Comparison of ENCODE assay signal across 2 cellular contexts in the genomic region with DNA sequence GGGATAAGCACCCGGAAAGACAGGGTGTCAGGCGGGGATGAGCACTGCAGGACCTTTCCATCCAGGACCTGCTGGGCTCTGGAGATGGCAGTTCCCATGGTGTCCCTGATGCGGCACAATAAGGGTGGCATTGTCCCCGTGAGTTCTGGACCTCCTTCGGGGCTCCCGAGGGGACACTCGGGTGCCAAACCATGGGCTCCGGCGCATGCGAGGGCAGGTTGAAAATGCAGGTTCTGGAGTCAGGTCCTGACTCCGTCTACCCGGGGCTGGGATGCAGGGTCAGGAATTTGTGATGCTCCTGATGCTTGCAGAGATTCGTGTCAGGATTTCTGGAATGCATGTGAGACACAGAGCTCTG.
TF ChIP-seq lines count a peak whose summit lies in the region.

No MANE protein-coding gene starts in this region.

TF ChIP-seq in liver, 16 proteins besides CTCF, POLR2A, EP300 and RAD21:
- no peak for TF ChIP-seq SP1 (IDR thresholded peaks at IDR 0.05)
- TF ChIP-seq GABPA (IDR thresholded peaks at IDR 0.05 in 1 of 2, conservative IDR thresholded peaks at IDR 0.05 in 1 of 2): no peak
- no peak for TF ChIP-seq NR2F2 (IDR thresholded peaks at IDR 0.05)
- TF ChIP-seq TAF1 (conservative IDR thresholded peaks at IDR 0.05): no peak
- TF ChIP-seq JUND (IDR thresholded peaks at IDR 0.05): no peak
- TF ChIP-seq HNF4A (conservative IDR thresholded peaks at IDR 0.05): no peak
- no peak for TF ChIP-seq FOXA2 (IDR thresholded peaks at IDR 0.05)
- no peak for TF ChIP-seq FOXA1 (IDR thresholded peaks at IDR 0.05)
- TF ChIP-seq, protein P1, sequence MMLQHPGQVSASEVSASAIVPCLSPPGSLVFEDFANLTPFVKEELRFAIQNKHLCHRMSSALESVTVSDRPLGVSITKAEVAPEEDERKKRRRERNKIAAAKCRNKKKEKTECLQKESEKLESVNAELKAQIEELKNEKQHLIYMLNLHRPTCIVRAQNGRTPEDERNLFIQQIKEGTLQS (IDR thresholded peaks at IDR 0.05): no peak
- TF ChIP-seq HNF4G (IDR thresholded peaks at IDR 0.05): no peak
- TF ChIP-seq EGR1 (IDR thresholded peaks at IDR 0.05; ENCODE audit: low read depth in 2 of 2): no peak
- no peak for TF ChIP-seq YY1 (IDR thresholded peaks at IDR 0.05)
- TF ChIP-seq, protein P2, sequence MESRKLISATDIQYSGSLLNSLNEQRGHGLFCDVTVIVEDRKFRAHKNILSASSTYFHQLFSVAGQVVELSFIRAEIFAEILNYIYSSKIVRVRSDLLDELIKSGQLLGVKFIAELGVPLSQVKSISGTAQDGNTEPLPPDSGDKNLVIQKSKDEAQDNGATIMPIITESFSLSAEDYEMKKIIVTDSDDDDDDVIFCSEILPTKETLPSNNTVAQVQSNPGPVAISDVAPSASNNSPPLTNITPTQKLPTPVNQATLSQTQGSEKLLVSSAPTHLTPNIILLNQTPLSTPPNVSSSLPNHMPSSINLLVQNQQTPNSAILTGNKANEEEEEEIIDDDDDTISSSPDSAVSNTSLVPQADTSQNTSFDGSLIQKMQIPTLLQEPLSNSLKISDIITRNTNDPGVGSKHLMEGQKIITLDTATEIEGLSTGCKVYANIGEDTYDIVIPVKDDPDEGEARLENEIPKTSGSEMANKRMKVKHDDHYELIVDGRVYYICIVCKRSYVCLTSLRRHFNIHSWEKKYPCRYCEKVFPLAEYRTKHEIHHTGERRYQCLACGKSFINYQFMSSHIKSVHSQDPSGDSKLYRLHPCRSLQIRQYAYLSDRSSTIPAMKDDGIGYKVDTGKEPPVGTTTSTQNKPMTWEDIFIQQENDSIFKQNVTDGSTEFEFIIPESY (IDR thresholded peaks at IDR 0.05): no peak
- TF ChIP-seq RXRA (IDR thresholded peaks at IDR 0.05): no peak
- TF ChIP-seq, protein P3, sequence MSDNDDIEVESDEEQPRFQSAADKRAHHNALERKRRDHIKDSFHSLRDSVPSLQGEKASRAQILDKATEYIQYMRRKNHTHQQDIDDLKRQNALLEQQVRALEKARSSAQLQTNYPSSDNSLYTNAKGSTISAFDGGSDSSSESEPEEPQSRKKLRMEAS (IDR thresholded peaks at IDR 0.05): no peak
- TF ChIP-seq, protein P4, sequence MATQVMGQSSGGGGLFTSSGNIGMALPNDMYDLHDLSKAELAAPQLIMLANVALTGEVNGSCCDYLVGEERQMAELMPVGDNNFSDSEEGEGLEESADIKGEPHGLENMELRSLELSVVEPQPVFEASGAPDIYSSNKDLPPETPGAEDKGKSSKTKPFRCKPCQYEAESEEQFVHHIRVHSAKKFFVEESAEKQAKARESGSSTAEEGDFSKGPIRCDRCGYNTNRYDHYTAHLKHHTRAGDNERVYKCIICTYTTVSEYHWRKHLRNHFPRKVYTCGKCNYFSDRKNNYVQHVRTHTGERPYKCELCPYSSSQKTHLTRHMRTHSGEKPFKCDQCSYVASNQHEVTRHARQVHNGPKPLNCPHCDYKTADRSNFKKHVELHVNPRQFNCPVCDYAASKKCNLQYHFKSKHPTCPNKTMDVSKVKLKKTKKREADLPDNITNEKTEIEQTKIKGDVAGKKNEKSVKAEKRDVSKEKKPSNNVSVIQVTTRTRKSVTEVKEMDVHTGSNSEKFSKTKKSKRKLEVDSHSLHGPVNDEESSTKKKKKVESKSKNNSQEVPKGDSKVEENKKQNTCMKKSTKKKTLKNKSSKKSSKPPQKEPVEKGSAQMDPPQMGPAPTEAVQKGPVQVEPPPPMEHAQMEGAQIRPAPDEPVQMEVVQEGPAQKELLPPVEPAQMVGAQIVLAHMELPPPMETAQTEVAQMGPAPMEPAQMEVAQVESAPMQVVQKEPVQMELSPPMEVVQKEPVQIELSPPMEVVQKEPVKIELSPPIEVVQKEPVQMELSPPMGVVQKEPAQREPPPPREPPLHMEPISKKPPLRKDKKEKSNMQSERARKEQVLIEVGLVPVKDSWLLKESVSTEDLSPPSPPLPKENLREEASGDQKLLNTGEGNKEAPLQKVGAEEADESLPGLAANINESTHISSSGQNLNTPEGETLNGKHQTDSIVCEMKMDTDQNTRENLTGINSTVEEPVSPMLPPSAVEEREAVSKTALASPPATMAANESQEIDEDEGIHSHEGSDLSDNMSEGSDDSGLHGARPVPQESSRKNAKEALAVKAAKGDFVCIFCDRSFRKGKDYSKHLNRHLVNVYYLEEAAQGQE (IDR thresholded peaks at IDR 0.05): no peak

TF ChIP-seq in HepG2, 621 proteins besides CTCF, POLR2A, EP300 and RAD21:
- TF ChIP-seq, protein P5, sequence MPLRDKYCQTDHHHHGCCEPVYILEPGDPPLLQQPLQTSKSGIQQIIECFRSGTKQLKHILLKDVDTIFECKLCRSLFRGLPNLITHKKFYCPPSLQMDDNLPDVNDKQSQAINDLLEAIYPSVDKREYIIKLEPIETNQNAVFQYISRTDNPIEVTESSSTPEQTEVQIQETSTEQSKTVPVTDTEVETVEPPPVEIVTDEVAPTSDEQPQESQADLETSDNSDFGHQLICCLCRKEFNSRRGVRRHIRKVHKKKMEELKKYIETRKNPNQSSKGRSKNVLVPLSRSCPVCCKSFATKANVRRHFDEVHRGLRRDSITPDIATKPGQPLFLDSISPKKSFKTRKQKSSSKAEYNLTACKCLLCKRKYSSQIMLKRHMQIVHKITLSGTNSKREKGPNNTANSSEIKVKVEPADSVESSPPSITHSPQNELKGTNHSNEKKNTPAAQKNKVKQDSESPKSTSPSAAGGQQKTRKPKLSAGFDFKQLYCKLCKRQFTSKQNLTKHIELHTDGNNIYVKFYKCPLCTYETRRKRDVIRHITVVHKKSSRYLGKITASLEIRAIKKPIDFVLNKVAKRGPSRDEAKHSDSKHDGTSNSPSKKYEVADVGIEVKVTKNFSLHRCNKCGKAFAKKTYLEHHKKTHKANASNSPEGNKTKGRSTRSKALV (CRISPR knock-in tag; IDR thresholded peaks at IDR 0.05): no peak
- TF ChIP-seq NFKBIZ (CRISPR knock-in tag; IDR thresholded peaks at IDR 0.05): no peak
- TF ChIP-seq, protein P6, sequence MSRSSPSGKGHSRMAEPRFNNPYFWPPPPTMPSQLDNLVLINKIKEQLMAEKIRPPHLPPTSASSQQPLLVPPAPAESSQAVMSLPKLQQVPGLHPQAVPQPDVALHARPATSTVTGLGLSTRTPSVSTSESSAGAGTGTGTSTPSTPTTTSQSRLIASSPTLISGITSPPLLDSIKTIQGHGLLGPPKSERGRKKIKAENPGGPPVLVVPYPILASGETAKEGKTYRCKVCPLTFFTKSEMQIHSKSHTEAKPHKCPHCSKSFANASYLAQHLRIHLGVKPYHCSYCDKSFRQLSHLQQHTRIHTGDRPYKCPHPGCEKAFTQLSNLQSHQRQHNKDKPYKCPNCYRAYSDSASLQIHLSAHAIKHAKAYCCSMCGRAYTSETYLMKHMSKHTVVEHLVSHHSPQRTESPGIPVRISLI (CRISPR knock-in tag; IDR thresholded peaks at IDR 0.05; ENCODE audit: borderline replicate concordance): no peak
